ENCODE assay signal across 11 cellular contexts in genomic region chr9:73148447-73148937, GRCh38. TPM values are rescaled to one million over a fixed set of nuclear protein-coding genes. Genes with fewer than 3 reads are reported as not detected.
DNase-seq lines count a peak whose midpoint lies in the region; ATAC-seq and TF ChIP-seq lines count a peak whose summit lies in the region.
"Had no signal": no experiment of that assay in that cellular context is flagged by ENCODE, and none has a peak within 500 bp of the region (broad histone marks: within the 10 kb centered on the region; RNA-seq: fewer than 3 reads in every experiment).

No MANE protein-coding gene starts in this region.

- H3K27ac Mint-ChIP-seq in stimulated activated naive CD8-positive, alpha-beta T cell treated with anti-CD3 and anti-CD28 coated beads, Interleukin-15, amount 100 ng/mL, for 72 hours: peak overlapping the region in 1 of 2 donors; percentile 34
- peak overlapping the region; percentile 84 for H3K27ac Mint-ChIP-seq in mesothelial cell of epicardium

- peak; percentile 37 for ATAC-seq in stimulated activated naive CD8-positive, alpha-beta T cell treated with anti-CD3 and anti-CD28 coated beads, Interleukin-15, Interleukin-2, amounts not matched to agents 100 U/mL and 50 U/mL, for 24 hours
- no peak for ATAC-seq in stimulated activated naive CD8-positive, alpha-beta T cell treated with anti-CD3 and anti-CD28 coated beads, Interleukin-15, amount 100 ng/mL, for 72 hours
- no peak for ATAC-seq in HG03439 (IDR thresholded peaks at IDR 0.05; ENCODE audit: unreplicated experiment)

- H3K9me3 Mint-ChIP-seq in stimulated activated naive CD8-positive, alpha-beta T cell treated with anti-CD3 and anti-CD28 coated beads, Interleukin-15, amount 100 ng/mL, for 72 hours: peaks cover 0 to 4% of the 10 kb centered on the region in 2 donors
- H3K9me3 Mint-ChIP-seq in mesothelial cell of epicardium: peaks cover 3% of the 10 kb centered on the region

- H3K4me3 Mint-ChIP-seq in stimulated activated naive CD8-positive, alpha-beta T cell treated with anti-CD3 and anti-CD28 coated beads, Interleukin-15, amount 100 ng/mL, for 72 hours: peak overlapping the region in 1 of 2 donors; percentile 19
- no peak overlapping the region for H3K4me3 Mint-ChIP-seq in mesothelial cell of epicardium

- no peaks in the 10 kb centered on the region for H3K36me3 Mint-ChIP-seq in mesothelial cell of epicardium

- in situ Hi-C loops in brain microvascular endothelial cell (cut with HindIII; ENCODE audit: low pct_ligation_motif_present, low sequenced_read_pairs): no loop called here

- H3K27me3 ChIP-seq in brain microvascular endothelial cell (replicated peaks): no peaks in the 10 kb centered on the region

- DNase-seq in stimulated activated naive CD8-positive, alpha-beta T cell treated with anti-CD3 and anti-CD28 coated beads, Interleukin-15, Interleukin-2, amounts not matched to agents 100 U/mL and 50 U/mL, for 24 hours: no peak
- no peak for DNase-seq in stimulated activated naive CD8-positive, alpha-beta T cell treated with anti-CD3 and anti-CD28 coated beads, Interleukin-15, amount 100 ng/mL, for 72 hours
- DNase-seq in brain microvascular endothelial cell (no peak), mesothelial cell of epicardium (ENCODE audit: low spot score in 2 of 2, unreplicated experiment in 2 of 2) (no peak), iPS-NIHi7 (ENCODE audit: extremely low spot score) (no peak), T1000 (lab: John Stamatoyannopoulos, UW) (no peak)
- no peak for DNase-seq in activated naive CD4-positive, alpha-beta T cell treated with anti-CD3 and anti-CD28 coated beads, Interleukin-2, amount 50 U/mL, for 16 hours
- DNase-seq: activated CD4-positive, alpha-beta T cell treated with anti-CD3 and anti-CD28 coated beads, Interleukin-2, amount 50 U/mL, for 48 hours; effector CD4-positive, alpha-beta T cell had no signal

- H3K4me1 Mint-ChIP-seq in stimulated activated naive CD8-positive, alpha-beta T cell treated with anti-CD3 and anti-CD28 coated beads, Interleukin-15, amount 100 ng/mL, for 72 hours: peaks cover 79% of the 10 kb centered on the region
- H3K4me1 Mint-ChIP-seq in mesothelial cell of epicardium: peaks cover 73% of the 10 kb centered on the region

- H3K4me3 ChIP-seq in brain microvascular endothelial cell (ENCODE audit: low read depth, low read length): no peak overlapping the region
- H3K4me3 ChIP-seq: lung had no signal

- H3K27me3 Mint-ChIP-seq in stimulated activated naive CD8-positive, alpha-beta T cell treated with anti-CD3 and anti-CD28 coated beads, Interleukin-15, amount 100 ng/mL, for 72 hours: no peaks in the 10 kb centered on the region
- H3K27me3 Mint-ChIP-seq in mesothelial cell of epicardium (ENCODE audit: low read depth): no peaks in the 10 kb centered on the region

- TF ChIP-seq CTCF in brain microvascular endothelial cell (IDR thresholded peaks at IDR 0.05; ENCODE audit: low read depth, low read length, missing control alignments) (no peak), mesothelial cell of epicardium (IDR thresholded peaks at IDR 0.05; ENCODE audit: unreplicated experiment) (no peak)

- peak overlapping the region; percentile 81 for H3K27ac ChIP-seq in brain microvascular endothelial cell

- H3K36me3 ChIP-seq in brain microvascular endothelial cell (replicated peaks): no peaks in the 10 kb centered on the region

RNA-seq across cellular contexts. Expression of gene ANXA1, which starts 3.2 kb away (rescaled TPM):
- 166 to 189 TPM (median 183 TPM) in 3 replicates for total RNA-seq in mesothelial cell of epicardium
